Comparison of ENCODE assay signal across 1 cellular context in the genomic region with DNA sequence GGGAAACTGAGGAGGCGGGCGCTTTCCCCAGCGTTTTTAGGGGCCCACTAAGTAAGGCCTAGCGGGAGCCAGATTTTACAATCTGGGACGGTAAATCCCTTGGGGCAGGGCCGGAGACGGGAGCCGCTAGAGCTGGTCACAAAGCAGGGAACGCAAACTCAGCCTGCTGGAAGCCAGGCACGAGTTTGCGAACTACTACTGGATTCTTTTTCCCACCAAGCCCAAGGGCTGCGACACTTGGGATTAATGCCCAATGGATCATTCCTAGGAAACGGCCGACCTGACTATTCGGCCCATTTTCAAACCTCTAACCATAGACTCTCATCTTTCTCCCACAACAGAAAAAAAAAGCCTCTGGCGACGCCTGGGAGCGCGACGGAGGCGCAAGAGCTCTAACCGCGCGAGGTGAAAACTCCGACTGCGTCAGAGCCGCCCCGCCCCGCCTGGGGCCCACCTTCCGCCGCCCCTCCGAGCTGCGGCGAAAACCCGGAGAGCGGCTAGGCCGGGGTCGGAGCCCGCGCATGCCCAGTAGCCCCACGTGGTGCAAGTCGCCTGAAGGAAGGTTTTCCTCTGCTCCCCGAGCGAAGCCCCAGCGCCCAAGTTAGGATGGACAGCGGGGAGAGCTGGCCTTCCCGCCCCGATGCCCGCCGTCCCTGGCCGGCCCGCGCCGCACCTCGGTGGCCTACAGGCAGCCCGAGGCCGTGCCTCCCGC.
TF ChIP-seq lines count a peak whose summit lies in the region.

No MANE protein-coding gene starts in this region.

TF ChIP-seq in WTC11, 78 proteins besides CTCF, POLR2A, EP300 and RAD21 (continued from another document):
- TF ChIP-seq, protein P1, sequence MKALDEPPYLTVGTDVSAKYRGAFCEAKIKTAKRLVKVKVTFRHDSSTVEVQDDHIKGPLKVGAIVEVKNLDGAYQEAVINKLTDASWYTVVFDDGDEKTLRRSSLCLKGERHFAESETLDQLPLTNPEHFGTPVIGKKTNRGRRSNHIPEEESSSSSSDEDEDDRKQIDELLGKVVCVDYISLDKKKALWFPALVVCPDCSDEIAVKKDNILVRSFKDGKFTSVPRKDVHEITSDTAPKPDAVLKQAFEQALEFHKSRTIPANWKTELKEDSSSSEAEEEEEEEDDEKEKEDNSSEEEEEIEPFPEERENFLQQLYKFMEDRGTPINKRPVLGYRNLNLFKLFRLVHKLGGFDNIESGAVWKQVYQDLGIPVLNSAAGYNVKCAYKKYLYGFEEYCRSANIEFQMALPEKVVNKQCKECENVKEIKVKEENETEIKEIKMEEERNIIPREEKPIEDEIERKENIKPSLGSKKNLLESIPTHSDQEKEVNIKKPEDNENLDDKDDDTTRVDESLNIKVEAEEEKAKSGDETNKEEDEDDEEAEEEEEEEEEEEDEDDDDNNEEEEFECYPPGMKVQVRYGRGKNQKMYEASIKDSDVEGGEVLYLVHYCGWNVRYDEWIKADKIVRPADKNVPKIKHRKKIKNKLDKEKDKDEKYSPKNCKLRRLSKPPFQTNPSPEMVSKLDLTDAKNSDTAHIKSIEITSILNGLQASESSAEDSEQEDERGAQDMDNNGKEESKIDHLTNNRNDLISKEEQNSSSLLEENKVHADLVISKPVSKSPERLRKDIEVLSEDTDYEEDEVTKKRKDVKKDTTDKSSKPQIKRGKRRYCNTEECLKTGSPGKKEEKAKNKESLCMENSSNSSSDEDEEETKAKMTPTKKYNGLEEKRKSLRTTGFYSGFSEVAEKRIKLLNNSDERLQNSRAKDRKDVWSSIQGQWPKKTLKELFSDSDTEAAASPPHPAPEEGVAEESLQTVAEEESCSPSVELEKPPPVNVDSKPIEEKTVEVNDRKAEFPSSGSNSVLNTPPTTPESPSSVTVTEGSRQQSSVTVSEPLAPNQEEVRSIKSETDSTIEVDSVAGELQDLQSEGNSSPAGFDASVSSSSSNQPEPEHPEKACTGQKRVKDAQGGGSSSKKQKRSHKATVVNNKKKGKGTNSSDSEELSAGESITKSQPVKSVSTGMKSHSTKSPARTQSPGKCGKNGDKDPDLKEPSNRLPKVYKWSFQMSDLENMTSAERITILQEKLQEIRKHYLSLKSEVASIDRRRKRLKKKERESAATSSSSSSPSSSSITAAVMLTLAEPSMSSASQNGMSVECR (CRISPR knock-in tag; IDR thresholded peaks at IDR 0.05; ENCODE audit: borderline replicate concordance) = peak; percentile 82; the same call in 1 of the 2 replicates
- TF ChIP-seq, protein P2, sequence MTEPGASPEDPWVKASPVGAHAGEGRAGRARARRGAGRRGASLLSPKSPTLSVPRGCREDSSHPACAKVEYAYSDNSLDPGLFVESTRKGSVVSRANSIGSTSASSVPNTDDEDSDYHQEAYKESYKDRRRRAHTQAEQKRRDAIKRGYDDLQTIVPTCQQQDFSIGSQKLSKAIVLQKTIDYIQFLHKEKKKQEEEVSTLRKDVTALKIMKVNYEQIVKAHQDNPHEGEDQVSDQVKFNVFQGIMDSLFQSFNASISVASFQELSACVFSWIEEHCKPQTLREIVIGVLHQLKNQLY (CRISPR knock-in tag; IDR thresholded peaks at IDR 0.05) = no peak
- TF ChIP-seq ATF1 (CRISPR knock-in tag; IDR thresholded peaks at IDR 0.05) = 0 out of 2 replicates have a peak, but pooled peaks have one; percentile 49
- no peak for TF ChIP-seq ESRRA (CRISPR knock-in tag; IDR thresholded peaks at IDR 0.05; ENCODE audit: borderline replicate concordance)
- TF ChIP-seq, protein P3, sequence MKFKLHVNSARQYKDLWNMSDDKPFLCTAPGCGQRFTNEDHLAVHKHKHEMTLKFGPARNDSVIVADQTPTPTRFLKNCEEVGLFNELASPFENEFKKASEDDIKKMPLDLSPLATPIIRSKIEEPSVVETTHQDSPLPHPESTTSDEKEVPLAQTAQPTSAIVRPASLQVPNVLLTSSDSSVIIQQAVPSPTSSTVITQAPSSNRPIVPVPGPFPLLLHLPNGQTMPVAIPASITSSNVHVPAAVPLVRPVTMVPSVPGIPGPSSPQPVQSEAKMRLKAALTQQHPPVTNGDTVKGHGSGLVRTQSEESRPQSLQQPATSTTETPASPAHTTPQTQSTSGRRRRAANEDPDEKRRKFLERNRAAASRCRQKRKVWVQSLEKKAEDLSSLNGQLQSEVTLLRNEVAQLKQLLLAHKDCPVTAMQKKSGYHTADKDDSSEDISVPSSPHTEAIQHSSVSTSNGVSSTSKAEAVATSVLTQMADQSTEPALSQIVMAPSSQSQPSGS (CRISPR knock-in tag; IDR thresholded peaks at IDR 0.05; ENCODE audit: borderline replicate concordance, low read depth) = no peak
- TF ChIP-seq, protein P4, sequence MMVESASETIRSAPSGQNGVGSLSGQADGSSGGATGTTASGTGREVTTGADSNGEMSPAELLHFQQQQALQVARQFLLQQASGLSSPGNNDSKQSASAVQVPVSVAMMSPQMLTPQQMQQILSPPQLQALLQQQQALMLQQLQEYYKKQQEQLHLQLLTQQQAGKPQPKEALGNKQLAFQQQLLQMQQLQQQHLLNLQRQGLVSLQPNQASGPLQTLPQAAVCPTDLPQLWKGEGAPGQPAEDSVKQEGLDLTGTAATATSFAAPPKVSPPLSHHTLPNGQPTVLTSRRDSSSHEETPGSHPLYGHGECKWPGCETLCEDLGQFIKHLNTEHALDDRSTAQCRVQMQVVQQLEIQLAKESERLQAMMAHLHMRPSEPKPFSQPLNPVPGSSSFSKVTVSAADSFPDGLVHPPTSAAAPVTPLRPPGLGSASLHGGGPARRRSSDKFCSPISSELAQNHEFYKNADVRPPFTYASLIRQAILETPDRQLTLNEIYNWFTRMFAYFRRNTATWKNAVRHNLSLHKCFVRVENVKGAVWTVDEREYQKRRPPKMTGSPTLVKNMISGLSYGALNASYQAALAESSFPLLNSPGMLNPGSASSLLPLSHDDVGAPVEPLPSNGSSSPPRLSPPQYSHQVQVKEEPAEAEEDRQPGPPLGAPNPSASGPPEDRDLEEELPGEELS (CRISPR knock-in tag; IDR thresholded peaks at IDR 0.05) = peak; percentile 76
- no peak for TF ChIP-seq ETV6 (CRISPR knock-in tag; IDR thresholded peaks at IDR 0.05)
